ENCODE assay signal across 1 cellular context in genomic region chr5:68274847-68275700, GRCh38.
TF ChIP-seq lines count a peak whose summit lies in the region.

No MANE protein-coding gene starts in this region.

TF ChIP-seq in HepG2, 621 proteins besides CTCF, POLR2A, EP300 and RAD21 (continued from another document):
- TF ChIP-seq ZBTB40 (IDR thresholded peaks at IDR 0.05) (no peak), ZBTB40 (CRISPR knock-in tag; IDR thresholded peaks at IDR 0.05) (no peak), NFKB2 (CRISPR knock-in tag; IDR thresholded peaks at IDR 0.05; ENCODE audit: borderline replicate concordance) (no peak), SKI (IDR thresholded peaks at IDR 0.05; ENCODE audit: partially characterized antibody) (no peak), ZNF550 (CRISPR knock-in tag; IDR thresholded peaks at IDR 0.05; ENCODE audit: borderline replicate concordance) (no peak), AHR (CRISPR knock-in tag; IDR thresholded peaks at IDR 0.05) (no peak), SYNCRIP (IDR thresholded peaks at IDR 0.05; ENCODE audit: insufficient read depth, low read depth, low read length) (no peak)
- TF ChIP-seq, protein P1, sequence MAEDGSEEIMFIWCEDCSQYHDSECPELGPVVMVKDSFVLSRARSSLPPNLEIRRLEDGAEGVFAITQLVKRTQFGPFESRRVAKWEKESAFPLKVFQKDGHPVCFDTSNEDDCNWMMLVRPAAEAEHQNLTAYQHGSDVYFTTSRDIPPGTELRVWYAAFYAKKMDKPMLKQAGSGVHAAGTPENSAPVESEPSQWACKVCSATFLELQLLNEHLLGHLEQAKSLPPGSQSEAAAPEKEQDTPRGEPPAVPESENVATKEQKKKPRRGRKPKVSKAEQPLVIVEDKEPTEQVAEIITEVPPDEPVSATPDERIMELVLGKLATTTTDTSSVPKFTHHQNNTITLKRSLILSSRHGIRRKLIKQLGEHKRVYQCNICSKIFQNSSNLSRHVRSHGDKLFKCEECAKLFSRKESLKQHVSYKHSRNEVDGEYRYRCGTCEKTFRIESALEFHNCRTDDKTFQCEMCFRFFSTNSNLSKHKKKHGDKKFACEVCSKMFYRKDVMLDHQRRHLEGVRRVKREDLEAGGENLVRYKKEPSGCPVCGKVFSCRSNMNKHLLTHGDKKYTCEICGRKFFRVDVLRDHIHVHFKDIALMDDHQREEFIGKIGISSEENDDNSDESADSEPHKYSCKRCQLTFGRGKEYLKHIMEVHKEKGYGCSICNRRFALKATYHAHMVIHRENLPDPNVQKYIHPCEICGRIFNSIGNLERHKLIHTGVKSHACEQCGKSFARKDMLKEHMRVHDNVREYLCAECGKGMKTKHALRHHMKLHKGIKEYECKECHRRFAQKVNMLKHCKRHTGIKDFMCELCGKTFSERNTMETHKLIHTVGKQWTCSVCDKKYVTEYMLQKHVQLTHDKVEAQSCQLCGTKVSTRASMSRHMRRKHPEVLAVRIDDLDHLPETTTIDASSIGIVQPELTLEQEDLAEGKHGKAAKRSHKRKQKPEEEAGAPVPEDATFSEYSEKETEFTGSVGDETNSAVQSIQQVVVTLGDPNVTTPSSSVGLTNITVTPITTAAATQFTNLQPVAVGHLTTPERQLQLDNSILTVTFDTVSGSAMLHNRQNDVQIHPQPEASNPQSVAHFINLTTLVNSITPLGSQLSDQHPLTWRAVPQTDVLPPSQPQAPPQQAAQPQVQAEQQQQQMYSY (CRISPR knock-in tag; IDR thresholded peaks at IDR 0.05) = no peak
